1 cellular context compared by ENCODE assay signal in genomic region chr7:27739914-27740448, GRCh38.
TF ChIP-seq lines count a peak whose summit lies in the region.

Gene TAX1BP1, plus strand, starts transcription at chr7:27740162. Its CDS starts 8,363 bp downstream, at chr7:27748525.

TF ChIP-seq in HepG2, 621 proteins besides CTCF, POLR2A, EP300 and RAD21 (continued from another document and continues in another):
- TF ChIP-seq ZNF597 (CRISPR knock-in tag; IDR thresholded peaks at IDR 0.05) (no peak), ZNF773 (CRISPR knock-in tag; IDR thresholded peaks at IDR 0.05; ENCODE audit: borderline replicate concordance) (no peak; the same call in 1 of the 2 replicates), GABPB1 (CRISPR knock-in tag; IDR thresholded peaks at IDR 0.05) (peak; percentile 97), PLRG1 (conservative IDR thresholded peaks at IDR 0.05) (no peak), ZNF260 (CRISPR knock-in tag; IDR thresholded peaks at IDR 0.05; ENCODE audit: borderline replicate concordance, low read depth) (no peak), ZBTB43 (CRISPR knock-in tag; conservative IDR thresholded peaks at IDR 0.05) (0 out of 2 replicates have a peak, but pooled peaks have one; percentile 51), ZC3H13 (CRISPR knock-in tag; IDR thresholded peaks at IDR 0.05) (no peak), SP140L (CRISPR knock-in tag; IDR thresholded peaks at IDR 0.05; ENCODE audit: borderline replicate concordance) (no peak), FOXC1 (CRISPR knock-in tag; IDR thresholded peaks at IDR 0.05; ENCODE audit: borderline replicate concordance) (peak; percentile 19; the same call in 1 of the 2 replicates), ATF1 (CRISPR knock-in tag; IDR thresholded peaks at IDR 0.05) (peak; percentile 83), ZNF816 (CRISPR knock-in tag; IDR thresholded peaks at IDR 0.05; ENCODE audit: borderline replicate concordance) (no peak), TFE3 (CRISPR knock-in tag; IDR thresholded peaks at IDR 0.05) (no peak), U2AF1 (optimal IDR thresholded peaks at IDR 0.05; ENCODE audit: low read depth, low read length) (no peak), ZNF720 (CRISPR knock-in tag; IDR thresholded peaks at IDR 0.05) (no peak), ZNF30 (CRISPR knock-in tag; IDR thresholded peaks at IDR 0.05) (no peak), CCDC6 (CRISPR knock-in tag; IDR thresholded peaks at IDR 0.05) (no peak), HMGXB3 (CRISPR knock-in tag; IDR thresholded peaks at IDR 0.05; ENCODE audit: borderline replicate concordance) (no peak), ZNF879 (CRISPR knock-in tag; IDR thresholded peaks at IDR 0.05) (no peak), RFX3 (CRISPR knock-in tag; IDR thresholded peaks at IDR 0.05) (no peak), BRCA1 (CRISPR knock-in tag; IDR thresholded peaks at IDR 0.05) (0 out of 2 replicates have a peak, but pooled peaks have one; percentile 55), EZH2 (conservative IDR thresholded peaks at IDR 0.05; ENCODE audit: low read depth, low read length) (no peak), ZBTB20 (CRISPR knock-in tag; IDR thresholded peaks at IDR 0.05; ENCODE audit: borderline replicate concordance, low read depth) (no peak; the same call in 1 of the 2 replicates), BATF2 (CRISPR knock-in tag; IDR thresholded peaks at IDR 0.05) (no peak), PAX8 (CRISPR knock-in tag; IDR thresholded peaks at IDR 0.05; ENCODE audit: borderline replicate concordance) (0 out of 2 replicates have a peak, but pooled peaks have one; percentile 49), ZNF496 (CRISPR knock-in tag; IDR thresholded peaks at IDR 0.05; ENCODE audit: insufficient replicate concordance) (no peak), ZNF414 (CRISPR knock-in tag; IDR thresholded peaks at IDR 0.05) (no peak), SMAD1 (CRISPR knock-in tag; IDR thresholded peaks at IDR 0.05; ENCODE audit: borderline replicate concordance, low read depth) (no peak; the same call in 1 of the 2 replicates), DR1 (CRISPR knock-in tag; IDR thresholded peaks at IDR 0.05) (peak; percentile 45; the same call in 1 of the 2 replicates), ZXDC (CRISPR knock-in tag; IDR thresholded peaks at IDR 0.05) (no peak), TMF1 (CRISPR knock-in tag; IDR thresholded peaks at IDR 0.05; ENCODE audit: low read depth) (no peak), AHR (CRISPR knock-in tag; IDR thresholded peaks at IDR 0.05) (peak; percentile 57; the same call in 1 of the 2 replicates), MEIS2 (CRISPR knock-in tag; IDR thresholded peaks at IDR 0.05) (peak; percentile 91), FOXP4 (CRISPR knock-in tag; IDR thresholded peaks at IDR 0.05) (peak; percentile 59; the same call in 1 of the 2 replicates), GATAD1 (CRISPR knock-in tag; IDR thresholded peaks at IDR 0.05) (peak; percentile 85), AGO2 (optimal IDR thresholded peaks at IDR 0.05; ENCODE audit: low read depth, low read length) (no peak), ZNF407 (CRISPR knock-in tag; IDR thresholded peaks at IDR 0.05; ENCODE audit: not compliant biosample characterization) (no peak)
